In genomic region chr1:235893840-235894239, GRCh38 we compare ENCODE assay signal across 21 cellular contexts. TPM values are rescaled to one million over a fixed set of nuclear protein-coding genes. Genes with fewer than 3 reads are reported as not detected.
DNase-seq lines count a peak whose midpoint lies in the region; ATAC-seq and TF ChIP-seq lines count a peak whose summit lies in the region.
"Had no signal": no experiment of that assay in that cellular context is flagged by ENCODE, and none has a peak within 500 bp of the region (broad histone marks: within the 10 kb centered on the region; RNA-seq: fewer than 3 reads in every experiment).

No MANE protein-coding gene starts in this region.

- peak overlapping the region; percentile 20 for H3K4me3 Mint-ChIP-seq in activated CD8-positive, alpha-beta memory T cell treated with anti-CD3 and anti-CD28 coated beads, Interleukin-2, amount 10 ng/mL, durations not matched to agents 7 days and 5 days
- no peak overlapping the region for H3K4me3 Mint-ChIP-seq in type B pancreatic cell
- H3K4me3 Mint-ChIP-seq: CD4-positive, CD25-positive, alpha-beta regulatory T cell; H9 had no signal

- no peak overlapping the region for H3K27ac Mint-ChIP-seq in activated CD8-positive, alpha-beta memory T cell treated with anti-CD3 and anti-CD28 coated beads, Interleukin-2, amount 10 ng/mL, durations not matched to agents 7 days and 5 days
- H3K27ac Mint-ChIP-seq in type B pancreatic cell: peak overlapping the region; percentile 36
- H3K27ac Mint-ChIP-seq: CD4-positive, CD25-positive, alpha-beta regulatory T cell; H9 had no signal

- no peaks in the 10 kb centered on the region for H3K36me3 ChIP-seq in mucosa of stomach (ENCODE audit: control insufficient read depth, insufficient read depth, low read length)

- H3K4me3 ChIP-seq in mucosa of stomach (ENCODE audit: low read length): no peak overlapping the region

- peak overlapping the region; percentile 34 for H3K9ac ChIP-seq in mucosa of stomach (ENCODE audit: low read length)

- peaks cover 47% of the 10 kb centered on the region for H3K4me1 Mint-ChIP-seq in activated CD8-positive, alpha-beta memory T cell treated with anti-CD3 and anti-CD28 coated beads, Interleukin-2, amount 10 ng/mL, durations not matched to agents 7 days and 5 days
- peaks cover 13% of the 10 kb centered on the region for H3K4me1 Mint-ChIP-seq in type B pancreatic cell (ENCODE audit: unreplicated experiment)

- TF ChIP-seq CTCF in type B pancreatic cell (conservative IDR thresholded peaks at IDR 0.05): no peak

- DNase-seq in activated CD8-positive, alpha-beta memory T cell treated with anti-CD3 and anti-CD28 coated beads, Interleukin-2, amount 10 ng/mL, durations not matched to agents 7 days and 5 days: no peak
- no peak for DNase-seq in activated CD8-positive, alpha-beta memory T cell treated with anti-CD3 and anti-CD28 coated beads, Interleukin-2, amount 50 U/mL, for 48 hours
- DNase-seq in left colon: no peak
- no peak for DNase-seq in type B pancreatic cell (ENCODE audit: extremely low spot score, unreplicated experiment)
- no peak for DNase-seq in cardiac septum (ENCODE audit: low spot score)
- DNase-seq in NCI-H128 (lab: John Stamatoyannopoulos, UW; ENCODE audit: unreplicated experiment): no peak
- no peak for DNase-seq in NCI-H1417 (lab: John Stamatoyannopoulos, UW)
- DNase-seq: AML-193; CD4-positive, CD25-positive, alpha-beta regulatory T cell; COR-L47; DMS153; GDM1; H9; Kasumi-1; MM.1S; NCI-H1092; NCI-H1694; NCI-H226; NCI-H526 had no signal

- CTCF ChIA-PET in activated CD8-positive, alpha-beta memory T cell treated with anti-CD3 and anti-CD28 coated beads, Interleukin-2, amount 10 ng/mL, durations not matched to agents 7 days and 5 days (lab: Charles Lee): interaction anchor here (1.2 to 2.7 kb wide), 4 partner anchors 26 to 78 kb away, joined by 4 to 11 read pairs (median 5); no protein-coding TSS in a partner anchor

- peaks cover 8% of the 10 kb centered on the region for H3K36me3 Mint-ChIP-seq in activated CD8-positive, alpha-beta memory T cell treated with anti-CD3 and anti-CD28 coated beads, Interleukin-2, amount 10 ng/mL, durations not matched to agents 7 days and 5 days
- H3K36me3 Mint-ChIP-seq in type B pancreatic cell: no peaks in the 10 kb centered on the region
- H3K36me3 Mint-ChIP-seq: CD4-positive, CD25-positive, alpha-beta regulatory T cell had no signal

- no peak for ATAC-seq in activated CD8-positive, alpha-beta memory T cell treated with anti-CD3 and anti-CD28 coated beads, Interleukin-2, amount 10 ng/mL, durations not matched to agents 7 days and 5 days
- peak; percentile 96 for ATAC-seq in left colon
- ATAC-seq: Right ventricle myocardium inferior had no signal

- H3K9me3 ChIP-seq in mucosa of stomach (ENCODE audit: control insufficient read depth, low read length): no peaks in the 10 kb centered on the region

- peaks cover 22% of the 10 kb centered on the region for H3K4me1 ChIP-seq in mucosa of stomach (ENCODE audit: control insufficient read depth, insufficient read depth, low read length)

- intact Hi-C loops in left colon (cut with DNase I, micrococcal nuclease) (no loop called here), cardiac septum (cut with DNase I) (no loop called here)

- no peaks in the 10 kb centered on the region for H3K27me3 ChIP-seq in mucosa of stomach (ENCODE audit: control insufficient read depth, insufficient read depth, low read length)

- no peaks in the 10 kb centered on the region for H3K27me3 Mint-ChIP-seq in activated CD8-positive, alpha-beta memory T cell treated with anti-CD3 and anti-CD28 coated beads, Interleukin-2, amount 10 ng/mL, durations not matched to agents 7 days and 5 days
- no peaks in the 10 kb centered on the region for H3K27me3 Mint-ChIP-seq in type B pancreatic cell
- H3K27me3 Mint-ChIP-seq: CD4-positive, CD25-positive, alpha-beta regulatory T cell had no signal

- no peaks in the 10 kb centered on the region for H3K9me3 Mint-ChIP-seq in activated CD8-positive, alpha-beta memory T cell treated with anti-CD3 and anti-CD28 coated beads, Interleukin-2, amount 10 ng/mL, durations not matched to agents 7 days and 5 days (ENCODE audit: low read depth)
- H3K9me3 Mint-ChIP-seq in type B pancreatic cell: no peaks in the 10 kb centered on the region
- H3K9me3 Mint-ChIP-seq: H9 had no signal

RNA-seq across cellular contexts. Expression of gene LYST, which starts 27.1 kb away (rescaled TPM):
- 100 to 1,000 TPM in 1 of 2 experiments, 10 to 100 TPM in 1; 64.9 to 131 TPM for total RNA-seq in activated CD8-positive, alpha-beta memory T cell treated with anti-CD3 and anti-CD28 coated beads, Interleukin-2, amount 10 ng/mL, durations not matched to agents 7 days and 5 days
- total RNA-seq in left colon (10 to 100 TPM; 22.4 to 31.1 TPM), type B pancreatic cell (ENCODE audit: low replicate concordance) (9.1 and 9.7 TPM in 2 replicates), cardiac septum (15.4 TPM)
